1 cellular context compared by ENCODE assay signal in genomic region chr21:42120056-42120903, GRCh38.
A peak's percentile ranks its signal among the peaks of the same experiment; 100 is the strongest.
TF ChIP-seq lines count a peak whose summit lies in the region.

No MANE protein-coding gene starts in this region.

TF ChIP-seq in HepG2, 621 proteins besides CTCF, POLR2A, EP300 and RAD21 (continued from another document and continues in another):
- peak; percentile 31; the same call in 1 of the 2 replicates for TF ChIP-seq FOXP4 (CRISPR knock-in tag; IDR thresholded peaks at IDR 0.05)
- no peak for TF ChIP-seq ZNF616 (CRISPR knock-in tag; IDR thresholded peaks at IDR 0.05; ENCODE audit: low read depth)
- TF ChIP-seq ZNF879 (CRISPR knock-in tag; IDR thresholded peaks at IDR 0.05) = no peak
- no peak for TF ChIP-seq CHD4 (IDR thresholded peaks at IDR 0.05; ENCODE audit: borderline replicate concordance, low read length)
- 0 out of 2 replicates have a peak, but pooled peaks have one; percentile 16 for TF ChIP-seq MAFF (IDR thresholded peaks at IDR 0.05; ENCODE audit: low read depth, low read length)
- no peak for TF ChIP-seq ZNF747 (CRISPR knock-in tag; IDR thresholded peaks at IDR 0.05; ENCODE audit: borderline replicate concordance)
- peak; percentile 52; the same call in 1 of the 2 replicates for TF ChIP-seq ARID5B (CRISPR knock-in tag; IDR thresholded peaks at IDR 0.05)
- peak; percentile 82 for TF ChIP-seq GFI1 (CRISPR knock-in tag; IDR thresholded peaks at IDR 0.05; ENCODE audit: borderline replicate concordance)
- TF ChIP-seq CEBPB (IDR thresholded peaks at IDR 0.05; ENCODE audit: borderline replicate concordance, low read depth, low read length) = peak; percentile 45; the same call in 1 of the 2 replicates
- no peak for TF ChIP-seq AHDC1 (CRISPR knock-in tag; IDR thresholded peaks at IDR 0.05; ENCODE audit: borderline replicate concordance)
- peak; percentile 52; the same call in 1 of the 2 replicates for TF ChIP-seq GATAD2A (CRISPR knock-in tag; IDR thresholded peaks at IDR 0.05)
- peak; percentile 61; the same call in 1 of the 2 replicates for TF ChIP-seq ZNF7 (CRISPR knock-in tag; IDR thresholded peaks at IDR 0.05)
- peak; percentile 51; the same call in 1 of the 2 replicates for TF ChIP-seq ZNF644 (CRISPR knock-in tag; IDR thresholded peaks at IDR 0.05; ENCODE audit: low read depth)
- no peak for TF ChIP-seq SAFB2 (CRISPR knock-in tag; IDR thresholded peaks at IDR 0.05; ENCODE audit: borderline replicate concordance, low read depth)
- TF ChIP-seq RBFOX2 (IDR thresholded peaks at IDR 0.05; ENCODE audit: low read depth, low read length) = no peak
- TF ChIP-seq MZF1 (CRISPR knock-in tag; IDR thresholded peaks at IDR 0.05; ENCODE audit: borderline replicate concordance) = no peak
- TF ChIP-seq NFAT5 (CRISPR knock-in tag; IDR thresholded peaks at IDR 0.05) = no peak
- TF ChIP-seq HMG20A (CRISPR knock-in tag; IDR thresholded peaks at IDR 0.05; ENCODE audit: borderline replicate concordance) = peak; percentile 46; the same call in 1 of the 2 replicates
- TF ChIP-seq RELA (CRISPR knock-in tag; IDR thresholded peaks at IDR 0.05) = no peak
- TF ChIP-seq TGIF2 (CRISPR knock-in tag; IDR thresholded peaks at IDR 0.05) = 0 out of 2 replicates have a peak, but pooled peaks have one; percentile 37
- no peak for TF ChIP-seq LRRFIP1 (CRISPR knock-in tag; conservative IDR thresholded peaks at IDR 0.05)
- no peak for TF ChIP-seq ZNF577 (CRISPR knock-in tag; IDR thresholded peaks at IDR 0.05; ENCODE audit: borderline replicate concordance, low read depth)
- TF ChIP-seq NR2F6 (IDR thresholded peaks at IDR 0.05) = 0 out of 2 replicates have a peak, but pooled peaks have one; percentile 26
- no peak for TF ChIP-seq NR2F6 (CRISPR knock-in tag; IDR thresholded peaks at IDR 0.05)
- TF ChIP-seq MTA3 (CRISPR knock-in tag; IDR thresholded peaks at IDR 0.05) = no peak
- peak; percentile 92 for TF ChIP-seq TEF (CRISPR knock-in tag; IDR thresholded peaks at IDR 0.05)
- no peak for TF ChIP-seq SMAD3 (CRISPR knock-in tag; IDR thresholded peaks at IDR 0.05)
- no peak for TF ChIP-seq ZNF101 (CRISPR knock-in tag; IDR thresholded peaks at IDR 0.05; ENCODE audit: borderline replicate concordance, low read depth)
- no peak for TF ChIP-seq ZNF841 (CRISPR knock-in tag; IDR thresholded peaks at IDR 0.05; ENCODE audit: borderline replicate concordance)
- no peak for TF ChIP-seq ZKSCAN5 (CRISPR knock-in tag; IDR thresholded peaks at IDR 0.05)
- TF ChIP-seq CREM (IDR thresholded peaks at IDR 0.05) = peak; percentile 36; the same call in 1 of the 2 replicates
- TF ChIP-seq CREM (CRISPR knock-in tag; IDR thresholded peaks at IDR 0.05) = no peak
- TF ChIP-seq SOX5 (CRISPR knock-in tag; IDR thresholded peaks at IDR 0.05; ENCODE audit: borderline replicate concordance) = peak; percentile 32; the same call in 1 of the 2 replicates
- peak; percentile 76 for TF ChIP-seq FOSL2 (CRISPR knock-in tag; IDR thresholded peaks at IDR 0.05)
- TF ChIP-seq SOX6 (IDR thresholded peaks at IDR 0.05) = no peak
- TF ChIP-seq SOX6 (CRISPR knock-in tag; IDR thresholded peaks at IDR 0.05) = peak; percentile 52; the same call in 1 of the 2 replicates
- no peak for TF ChIP-seq TOPORS (CRISPR knock-in tag; IDR thresholded peaks at IDR 0.05)
- no peak for TF ChIP-seq SOX13 (IDR thresholded peaks at IDR 0.05)
- TF ChIP-seq SOX13 (CRISPR knock-in tag; conservative IDR thresholded peaks at IDR 0.05 in 1 of 2, IDR thresholded peaks at IDR 0.05 in 1 of 2) = peak in 1 of 2 experiments; percentile 69; a peak in 1 of 4 replicates
- TF ChIP-seq ELF3 (CRISPR knock-in tag; IDR thresholded peaks at IDR 0.05) = peak; percentile 9; the same call in 1 of the 2 replicates
- no peak for TF ChIP-seq MIER3 (CRISPR knock-in tag; IDR thresholded peaks at IDR 0.05; ENCODE audit: borderline replicate concordance)
- TF ChIP-seq TAF1 (CRISPR knock-in tag; IDR thresholded peaks at IDR 0.05) = no peak
- no peak for TF ChIP-seq TARDBP (CRISPR knock-in tag; IDR thresholded peaks at IDR 0.05)
- TF ChIP-seq DNMT1 (CRISPR knock-in tag; IDR thresholded peaks at IDR 0.05) = no peak
